17 cellular contexts compared by ENCODE assay signal in the genomic region with DNA sequence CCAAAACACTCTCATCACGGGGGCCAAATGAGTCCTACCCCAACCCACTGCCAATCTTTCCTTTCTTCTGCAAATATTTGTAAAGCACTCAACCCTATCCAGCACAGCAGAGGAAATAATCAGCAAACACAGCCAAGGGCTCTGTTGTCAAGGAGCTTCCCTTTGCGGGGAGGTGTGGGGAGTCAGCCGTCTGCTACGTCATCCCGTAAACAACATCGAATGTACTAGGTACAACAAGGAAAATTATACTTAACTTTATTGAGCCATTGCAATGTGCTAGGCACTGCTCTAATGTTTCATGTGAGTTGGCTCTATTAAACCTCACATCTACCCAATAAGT. TPM values are rescaled to one million over a fixed set of nuclear protein-coding genes. Genes with fewer than 3 reads are reported as not detected.
DNase-seq lines count a peak whose midpoint lies in the region; ATAC-seq and TF ChIP-seq lines count a peak whose summit lies in the region.
"Had no signal": no experiment of that assay in that cellular context is flagged by ENCODE, and none has a peak within 500 bp of the region (broad histone marks: within the 10 kb centered on the region; RNA-seq: fewer than 3 reads in every experiment).

No MANE protein-coding gene starts in this region.

- no peak overlapping the region for H3K4me3 ChIP-seq in lower lobe of right lung
- no peak overlapping the region for H3K4me3 ChIP-seq in transverse colon
- H3K4me3 ChIP-seq: GM12878, right lobe of liver had no signal

- TF ChIP-seq CTCF in lower lobe of right lung (IDR thresholded peaks at IDR 0.05) (no peak), transverse colon (IDR thresholded peaks at IDR 0.05) (no peak)

- WGBS in transverse colon (ENCODE audit: low coverage in 1 of 2), 2 donors = 23 to 45% methylated on average over 5 to 6 of the region's 6 CpGs

- H3K36me3 ChIP-seq in lower lobe of right lung (no peaks in the 10 kb centered on the region), transverse colon (no peaks in the 10 kb centered on the region)
- H3K36me3 ChIP-seq: right lobe of liver had no signal

- H3K4me1 ChIP-seq in lower lobe of right lung (no peaks in the 10 kb centered on the region), transverse colon (peaks cover 0 to 4% (median 0%) of the 10 kb centered on the region in 4 donors)
- H3K4me1 ChIP-seq: foreskin keratinocyte, right lobe of liver had no signal

- H3K9me3 ChIP-seq in lower lobe of right lung (no peaks in the 10 kb centered on the region), transverse colon (no peaks in the 10 kb centered on the region)
- H3K9me3 ChIP-seq: right lobe of liver had no signal

- H3K27me3 ChIP-seq in lower lobe of right lung (ENCODE audit: low read depth) (peaks cover 6% of the 10 kb centered on the region), transverse colon (no peaks in the 10 kb centered on the region)
- H3K27me3 ChIP-seq: right lobe of liver had no signal

- ATAC-seq in lower lobe of right lung (peak; percentile 58 to 74), HG03442 (IDR thresholded peaks at IDR 0.05; ENCODE audit: unreplicated experiment) (no peak), HG03432 (IDR thresholded peaks at IDR 0.05; ENCODE audit: unreplicated experiment) (no peak)
- ATAC-seq: foreskin keratinocyte; GM12878; naive thymus-derived CD4-positive, alpha-beta T cell; right lobe of liver; stimulated activated naive B cell treated with anti-CD40 and anti-IgM and Interleukin-4, amounts not matched to agents 10 μg/mL and 1 μg/mL and 100 μg/mL, for 72 hours had no signal

- intact Hi-C loops in lower lobe of right lung (cut with DNase I) = no loop called here
- intact Hi-C loops in transverse colon (cut with DNase I; ENCODE audit: low total_unique reads) = no loop called here

- in situ Hi-C loops in transverse colon (cut with MboI; ENCODE audit: low pct_ligation_motif_present in 1 of 4, low pct_unique_long_range_greater_than_20kb in 1 of 4, low sequenced_read_pairs in 3 of 4) = no loop called here

- TF ChIP-seq EP300 in transverse colon (IDR thresholded peaks at IDR 0.05; ENCODE audit: low read depth) = no peak

- peak; percentile 94 for DNase-seq in DMS53 treated with DMSO at 0.1 percent for 48 hours (lab: John Stamatoyannopoulos, UW; ENCODE audit: unreplicated experiment)
- peak; percentile 35 to 77 for DNase-seq in NCI-H1930 (lab: John Stamatoyannopoulos, UW)
- DNase-seq in NCI-H774 (lab: John Stamatoyannopoulos, UW) = peak; percentile 77
- DNase-seq in lower lobe of right lung = no peak
- no peak for DNase-seq in transverse colon
- no peak for DNase-seq in activated CD8-positive, alpha-beta memory T cell treated with anti-CD3 and anti-CD28 coated beads for 24 hours
- DNase-seq: aorta; effector memory CD4-positive, alpha-beta T cell; foreskin keratinocyte; Kasumi-1; naive thymus-derived CD4-positive, alpha-beta T cell; stimulated activated CD4-positive, alpha-beta T cell treated with anti-CD3 and anti-CD28 coated beads, Interleukin-4, amount 100 ng/mL, for 24 hours; stimulated activated naive B cell treated with anti-CD40 and anti-IgM and Interleukin-4, amounts not matched to agents 10 μg/mL and 1 μg/mL and 100 μg/mL, for 72 hours had no signal

- H3K27ac ChIP-seq in lower lobe of right lung (no peak overlapping the region), transverse colon (no peak overlapping the region)
- H3K27ac ChIP-seq: foreskin keratinocyte, right lobe of liver had no signal

- TF ChIP-seq POLR2A in transverse colon (IDR thresholded peaks at IDR 0.05) = no peak

RNA-seq across cellular contexts. Expression of a gene that starts 22.8 kb away (rescaled TPM):
- 0.27 TPM for total RNA-seq in lower lobe of right lung
- total RNA-seq in transverse colon = 10 to 100 TPM; 20.1 to 60.2 (median 33.9) TPM

Comparison
In these comparisons a context has a peak if more than half of its experiments do, and no peak if none do; other contexts are left out.
1. DNase-seq: peak in DMS53 treated with DMSO at 0.1 percent for 48 hours (single experiment), NCI-H1930 (2 of 2) and NCI-H774 (single experiment); none in lower lobe of right lung (single experiment), transverse colon (single experiment) and activated CD8-positive, alpha-beta memory T cell treated with anti-CD3 and anti-CD28 coated beads for 24 hours (single experiment).
2. ATAC-seq: peak in lower lobe of right lung (2 of 2); none in HG03442 (single experiment) and HG03432 (single experiment).
3. RNA of a gene that starts 22.8 kb away (total RNA-seq): 20.1 to 60.2 TPM in transverse colon; 0.27 TPM in lower lobe of right lung (single experiment); every median in the first group is over 10 times any median in the second.